In genomic region chr3:160753953-160754352, GRCh38 we compare ENCODE assay signal across 10 cellular contexts. TPM values are rescaled to one million over a fixed set of nuclear protein-coding genes. Genes with fewer than 3 reads are reported as not detected.
DNase-seq lines count a peak whose midpoint lies in the region; ATAC-seq and TF ChIP-seq lines count a peak whose summit lies in the region.
"Had no signal": no experiment of that assay in that cellular context is flagged by ENCODE, and none has a peak within 500 bp of the region (broad histone marks: within the 10 kb centered on the region; RNA-seq: fewer than 3 reads in every experiment).

No MANE protein-coding gene starts in this region.

- H3K4me1 ChIP-seq in SK-N-SH (ENCODE audit: control insufficient read depth in 1 of 2, insufficient read depth in 2 of 2, low read depth in 1 of 2, low read length in 1 of 2) (peaks cover 0 to 16% of the 10 kb centered on the region in 2 experiments; a peak in 2 of 4 replicates), stomach (peaks cover 14 to 39% (median 28%) of the 10 kb centered on the region in 4 donors)

- no peak for TF ChIP-seq POLR2A in stomach (IDR thresholded peaks at IDR 0.05)

- H4K20me1 ChIP-seq in SK-N-SH (ENCODE audit: insufficient read depth), result no peaks in the 10 kb centered on the region

- POLR2A ChIA-PET in SK-N-SH (lab: Yijun Ruan, JAX), result no interaction called here
- POLR2A ChIA-PET in activated naive CD8-positive, alpha-beta T cell treated with anti-CD3 and anti-CD28 coated beads, Interleukin-2, amount 10 ng/mL, durations not matched to agents 7 days and 5 days (lab: Charles Lee), result no interaction called here

- H3K27me3 ChIP-seq in SK-N-SH (ENCODE audit: insufficient read depth) (peaks cover 12% of the 10 kb centered on the region; the same call in 1 of the 2 replicates), kidney epithelial cell (ENCODE audit: control insufficient read depth, insufficient read depth, low read length) (peaks cover 11% of the 10 kb centered on the region), stomach (no peaks in the 10 kb centered on the region)
- H3K27me3 ChIP-seq: thyroid gland had no signal

- H3K9me3 ChIP-seq in SK-N-SH (no peaks in the 10 kb centered on the region), stomach (no peaks in the 10 kb centered on the region)
- H3K9me3 ChIP-seq: thyroid gland had no signal

- peak overlapping the region; percentile 99; the same call in 1 of the 2 replicates for H2AFZ ChIP-seq in SK-N-SH (ENCODE audit: low read depth)

- H3K4me1 Mint-ChIP-seq in activated naive CD8-positive, alpha-beta T cell treated with anti-CD3 and anti-CD28 coated beads, Interleukin-2, amount 10 ng/mL, durations not matched to agents 7 days and 5 days, result peaks cover 24% of the 10 kb centered on the region

- TF ChIP-seq CTCF in SK-N-SH (IDR thresholded peaks at IDR 0.05) (no peak), kidney epithelial cell (IDR thresholded peaks at IDR 0.05; ENCODE audit: insufficient read depth, low read length, poor library complexity, severe bottlenecking) (no peak), stomach (IDR thresholded peaks at IDR 0.05) (no peak)

- H3F3A ChIP-seq in SK-N-SH (replicated peaks; ENCODE audit: insufficient read depth), result peaks cover 9% of the 10 kb centered on the region

- H3K9ac ChIP-seq in SK-N-SH, result no peak overlapping the region

- H3K79me2 ChIP-seq in SK-N-SH (ENCODE audit: insufficient read depth), result no peaks in the 10 kb centered on the region

- ATAC-seq in SK-N-SH treated with all-trans-retinoic acid at 6 μM for 48 hours, result no peak
- ATAC-seq in activated naive CD8-positive, alpha-beta T cell treated with anti-CD3 and anti-CD28 coated beads, Interleukin-2, amount 10 ng/mL, durations not matched to agents 7 days and 5 days (ENCODE audit: low read depth), result no peak

- H3K36me3 ChIP-seq in SK-N-SH (replicated peaks in 1 of 2; ENCODE audit: control insufficient read depth in 1 of 2, insufficient read depth in 2 of 2, low read length in 1 of 2) (no peaks in the 10 kb centered on the region), kidney epithelial cell (ENCODE audit: control insufficient read depth, insufficient read depth, low read length) (no peaks in the 10 kb centered on the region), stomach (no peaks in the 10 kb centered on the region)
- H3K36me3 ChIP-seq: thyroid gland had no signal

- TF ChIP-seq RAD21 in SK-N-SH (IDR thresholded peaks at IDR 0.05; ENCODE audit: low read length), result no peak

- H3K4me3 Mint-ChIP-seq in activated naive CD8-positive, alpha-beta T cell treated with anti-CD3 and anti-CD28 coated beads, Interleukin-2, amount 10 ng/mL, durations not matched to agents 7 days and 5 days, result peak overlapping the region; percentile 92

- TF ChIP-seq EP300 in SK-N-SH (IDR thresholded peaks at IDR 0.05; ENCODE audit: borderline replicate concordance in 1 of 2, low read depth in 1 of 2, low read length in 1 of 2) (no peak), stomach (IDR thresholded peaks at IDR 0.05) (no peak)

- 85% methylated on average over 2 of the region's 2 CpGs for WGBS in SK-N-SH (ENCODE audit: low lambda C conversion rate)
- WGBS in stomach, 5 donors, result 19 to 23% (median 22%) methylated on average over 2 of the region's 2 CpGs

- H3K27me3 Mint-ChIP-seq in activated naive CD8-positive, alpha-beta T cell treated with anti-CD3 and anti-CD28 coated beads, Interleukin-2, amount 10 ng/mL, durations not matched to agents 7 days and 5 days, result peaks cover 23% of the 10 kb centered on the region

- H3K4me3 ChIP-seq in SK-N-SH (ENCODE audit: low read depth in 2 of 2, low read length in 1 of 2) (peak overlapping the region; percentile 74 to 86), kidney epithelial cell (ENCODE audit: low read depth, low read length) (peak overlapping the region; percentile 54), stomach (peak overlapping the region; percentile 60 to 90 (median 78))

- peak overlapping the region; percentile 98 for H3K4me2 ChIP-seq in SK-N-SH

- no peaks in the 10 kb centered on the region for H3K9me2 ChIP-seq in SK-N-SH

- DNase-seq in SK-N-SH (no peak), kidney epithelial cell (ENCODE audit: low read depth) (no peak), stomach (no peak), AML-193 (lab: John Stamatoyannopoulos, UW) (no peak), HUDEP-2 (lab: John Stamatoyannopoulos, UW; ENCODE audit: unreplicated experiment in 76 of 76) (no peak)
- DNase-seq in activated naive CD8-positive, alpha-beta T cell treated with anti-CD3 and anti-CD28 coated beads, Interleukin-2, amount 10 ng/mL, durations not matched to agents 7 days and 5 days, result no peak
- DNase-seq in activated CD4-positive, CD25-positive, alpha-beta regulatory T cell (lab: John Stamatoyannopoulos, UW), result no peak
- DNase-seq: 8988T had no signal

- no peaks in the 10 kb centered on the region for H3K9me3 Mint-ChIP-seq in activated naive CD8-positive, alpha-beta T cell treated with anti-CD3 and anti-CD28 coated beads, Interleukin-2, amount 10 ng/mL, durations not matched to agents 7 days and 5 days

- H3K27ac ChIP-seq in SK-N-SH (ENCODE audit: low read depth in 2 of 2, low read length in 1 of 2), result peak overlapping the region in 1 of 2 experiments; percentile 92; a peak in 2 of 4 replicates
- H3K27ac ChIP-seq in stomach, result peak overlapping the region; percentile 87 to 96 (median 95)

- intact Hi-C loops in stomach (cut with DNase I; ENCODE audit: low total_unique reads), result no loop called here

- peaks cover 3% of the 10 kb centered on the region for H3K36me3 Mint-ChIP-seq in activated naive CD8-positive, alpha-beta T cell treated with anti-CD3 and anti-CD28 coated beads, Interleukin-2, amount 10 ng/mL, durations not matched to agents 7 days and 5 days

- no peak overlapping the region for H3K27ac Mint-ChIP-seq in activated naive CD8-positive, alpha-beta T cell treated with anti-CD3 and anti-CD28 coated beads, Interleukin-2, amount 10 ng/mL, durations not matched to agents 7 days and 5 days

- CTCF ChIA-PET in SK-N-SH (lab: Yijun Ruan, JAX), result interaction anchor here (1.1 to 1.6 kb wide), 3 partner anchors 38 to 188 kb away, joined by 3 to 6 read pairs (median 4); no protein-coding TSS in a partner anchor

TF ChIP-seq in SK-N-SH, 30 proteins besides CTCF, POLR2A, EP300 and RAD21 (continues in another document):
- TF ChIP-seq ELF1 (IDR thresholded peaks at IDR 0.05) (no peak), FOXM1 (IDR thresholded peaks at IDR 0.05; ENCODE audit: low read depth) (no peak), SIN3A (IDR thresholded peaks at IDR 0.05; ENCODE audit: borderline replicate concordance, low read depth, low read length) (no peak), GABPA (IDR thresholded peaks at IDR 0.05; ENCODE audit: low read depth) (no peak), TAF1 (IDR thresholded peaks at IDR 0.05; ENCODE audit: borderline replicate concordance, low read depth, low read length) (no peak)

TF ChIP-seq in SK-N-SH treated with all-trans-retinoic acid at 6 μM for 48 hours, 23 proteins besides CTCF, POLR2A, EP300 and RAD21 (continues in another document):
- TF ChIP-seq CREB5 (CRISPR knock-in tag; IDR thresholded peaks at IDR 0.05; ENCODE audit: low read depth) (no peak), SNAI2 (CRISPR knock-in tag; IDR thresholded peaks at IDR 0.05) (no peak)
- TF ChIP-seq, protein P1, sequence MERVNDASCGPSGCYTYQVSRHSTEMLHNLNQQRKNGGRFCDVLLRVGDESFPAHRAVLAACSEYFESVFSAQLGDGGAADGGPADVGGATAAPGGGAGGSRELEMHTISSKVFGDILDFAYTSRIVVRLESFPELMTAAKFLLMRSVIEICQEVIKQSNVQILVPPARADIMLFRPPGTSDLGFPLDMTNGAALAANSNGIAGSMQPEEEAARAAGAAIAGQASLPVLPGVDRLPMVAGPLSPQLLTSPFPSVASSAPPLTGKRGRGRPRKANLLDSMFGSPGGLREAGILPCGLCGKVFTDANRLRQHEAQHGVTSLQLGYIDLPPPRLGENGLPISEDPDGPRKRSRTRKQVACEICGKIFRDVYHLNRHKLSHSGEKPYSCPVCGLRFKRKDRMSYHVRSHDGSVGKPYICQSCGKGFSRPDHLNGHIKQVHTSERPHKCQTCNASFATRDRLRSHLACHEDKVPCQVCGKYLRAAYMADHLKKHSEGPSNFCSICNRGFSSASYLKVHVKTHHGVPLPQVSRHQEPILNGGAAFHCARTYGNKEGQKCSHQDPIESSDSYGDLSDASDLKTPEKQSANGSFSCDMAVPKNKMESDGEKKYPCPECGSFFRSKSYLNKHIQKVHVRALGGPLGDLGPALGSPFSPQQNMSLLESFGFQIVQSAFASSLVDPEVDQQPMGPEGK (CRISPR knock-in tag; IDR thresholded peaks at IDR 0.05; ENCODE audit: borderline replicate concordance), result no peak

RNA-seq across cellular contexts. Expression of gene PPM1L, which starts 2.1 kb away (rescaled TPM):
- 0.16 and 0.29 TPM in 2 replicates for polyA plus RNA-seq in SK-N-SH (2012; rRNA removed)
- 0.18 and 0.29 TPM in 2 replicates for polyA plus RNA-seq in SK-N-SH (2012; cell fraction: cytosol; rRNA removed)
- 0.18 and 0.21 TPM in 2 replicates for polyA plus RNA-seq in SK-N-SH (2012; cell fraction: nucleus; rRNA removed)
- total RNA-seq in activated naive CD8-positive, alpha-beta T cell treated with anti-CD3 and anti-CD28 coated beads, Interleukin-2, amount 10 ng/mL, durations not matched to agents 7 days and 5 days, result 1 to 10 TPM; 3.8 to 4.6 TPM
- 11.1 and 12.0 TPM in 2 replicates for total RNA-seq in kidney epithelial cell
- total RNA-seq in stomach, result 10 to 100 TPM; 14.6 to 45.1 (median 27.2) TPM
- 1 to 10 TPM in 2 of 3 donors, under 1 TPM in 1; 0.61 to 2.6 (median 1.4) TPM for polyA plus RNA-seq in stomach
